In the genomic region with DNA sequence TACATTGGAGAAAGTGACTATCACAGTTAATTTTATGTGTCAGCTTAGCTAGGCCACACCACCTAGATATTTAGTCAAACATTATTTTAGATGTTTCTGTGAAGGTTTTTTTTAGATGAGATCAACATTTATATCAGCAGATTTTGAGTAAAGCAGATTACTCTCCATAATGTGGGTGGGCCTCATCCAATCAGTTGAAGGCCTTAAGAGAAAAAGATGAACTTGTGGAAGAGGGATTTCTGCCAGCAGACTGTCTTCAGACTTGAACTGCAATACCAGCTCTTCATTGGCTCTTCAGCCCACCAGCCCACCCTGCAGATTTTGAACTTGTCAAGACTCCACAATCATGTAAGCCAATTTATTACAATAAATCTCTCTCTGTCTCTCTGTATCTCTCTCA, we compare ENCODE assay signal across 1 cellular context.
TF ChIP-seq lines count a peak whose summit lies in the region.

No MANE protein-coding gene starts in this region.

TF ChIP-seq in WTC11, 78 proteins besides CTCF, POLR2A, EP300 and RAD21 (continued from another document):
- TF ChIP-seq, protein P1, sequence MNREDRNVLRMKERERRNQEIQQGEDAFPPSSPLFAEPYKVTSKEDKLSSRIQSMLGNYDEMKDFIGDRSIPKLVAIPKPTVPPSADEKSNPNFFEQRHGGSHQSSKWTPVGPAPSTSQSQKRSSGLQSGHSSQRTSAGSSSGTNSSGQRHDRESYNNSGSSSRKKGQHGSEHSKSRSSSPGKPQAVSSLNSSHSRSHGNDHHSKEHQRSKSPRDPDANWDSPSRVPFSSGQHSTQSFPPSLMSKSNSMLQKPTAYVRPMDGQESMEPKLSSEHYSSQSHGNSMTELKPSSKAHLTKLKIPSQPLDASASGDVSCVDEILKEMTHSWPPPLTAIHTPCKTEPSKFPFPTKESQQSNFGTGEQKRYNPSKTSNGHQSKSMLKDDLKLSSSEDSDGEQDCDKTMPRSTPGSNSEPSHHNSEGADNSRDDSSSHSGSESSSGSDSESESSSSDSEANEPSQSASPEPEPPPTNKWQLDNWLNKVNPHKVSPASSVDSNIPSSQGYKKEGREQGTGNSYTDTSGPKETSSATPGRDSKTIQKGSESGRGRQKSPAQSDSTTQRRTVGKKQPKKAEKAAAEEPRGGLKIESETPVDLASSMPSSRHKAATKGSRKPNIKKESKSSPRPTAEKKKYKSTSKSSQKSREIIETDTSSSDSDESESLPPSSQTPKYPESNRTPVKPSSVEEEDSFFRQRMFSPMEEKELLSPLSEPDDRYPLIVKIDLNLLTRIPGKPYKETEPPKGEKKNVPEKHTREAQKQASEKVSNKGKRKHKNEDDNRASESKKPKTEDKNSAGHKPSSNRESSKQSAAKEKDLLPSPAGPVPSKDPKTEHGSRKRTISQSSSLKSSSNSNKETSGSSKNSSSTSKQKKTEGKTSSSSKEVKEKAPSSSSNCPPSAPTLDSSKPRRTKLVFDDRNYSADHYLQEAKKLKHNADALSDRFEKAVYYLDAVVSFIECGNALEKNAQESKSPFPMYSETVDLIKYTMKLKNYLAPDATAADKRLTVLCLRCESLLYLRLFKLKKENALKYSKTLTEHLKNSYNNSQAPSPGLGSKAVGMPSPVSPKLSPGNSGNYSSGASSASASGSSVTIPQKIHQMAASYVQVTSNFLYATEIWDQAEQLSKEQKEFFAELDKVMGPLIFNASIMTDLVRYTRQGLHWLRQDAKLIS (CRISPR knock-in tag; IDR thresholded peaks at IDR 0.05; ENCODE audit: borderline replicate concordance), result no peak
- TF ChIP-seq, protein P2, sequence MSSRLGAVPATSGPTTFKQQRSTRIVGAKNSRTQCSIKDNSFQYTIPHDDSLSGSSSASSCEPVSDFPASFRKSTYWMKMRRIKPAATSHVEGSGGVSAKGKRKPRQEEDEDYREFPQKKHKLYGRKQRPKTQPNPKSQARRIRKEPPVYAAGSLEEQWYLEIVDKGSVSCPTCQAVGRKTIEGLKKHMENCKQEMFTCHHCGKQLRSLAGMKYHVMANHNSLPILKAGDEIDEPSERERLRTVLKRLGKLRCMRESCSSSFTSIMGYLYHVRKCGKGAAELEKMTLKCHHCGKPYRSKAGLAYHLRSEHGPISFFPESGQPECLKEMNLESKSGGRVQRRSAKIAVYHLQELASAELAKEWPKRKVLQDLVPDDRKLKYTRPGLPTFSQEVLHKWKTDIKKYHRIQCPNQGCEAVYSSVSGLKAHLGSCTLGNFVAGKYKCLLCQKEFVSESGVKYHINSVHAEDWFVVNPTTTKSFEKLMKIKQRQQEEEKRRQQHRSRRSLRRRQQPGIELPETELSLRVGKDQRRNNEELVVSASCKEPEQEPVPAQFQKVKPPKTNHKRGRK (CRISPR knock-in tag; IDR thresholded peaks at IDR 0.05; ENCODE audit: borderline replicate concordance), result no peak
- no peak for TF ChIP-seq IRF2 (CRISPR knock-in tag; IDR thresholded peaks at IDR 0.05; ENCODE audit: borderline replicate concordance, low read depth)
